In genomic region chr7:79420464-79420863, GRCh38 we compare ENCODE assay signal across 12 cellular contexts. TPM values are rescaled to one million over a fixed set of nuclear protein-coding genes. Genes with fewer than 3 reads are reported as not detected.
DNase-seq lines count a peak whose midpoint lies in the region; FAIRE-seq and TF ChIP-seq lines count a peak whose summit lies in the region.
"Had no signal": no experiment of that assay in that cellular context is flagged by ENCODE, and none has a peak within 500 bp of the region (broad histone marks: within the 10 kb centered on the region; RNA-seq: fewer than 3 reads in every experiment).

No MANE protein-coding gene starts in this region.

- H3K4me1 ChIP-seq in BE2C: no peaks in the 10 kb centered on the region

- no peak for TF ChIP-seq CTCF in BE2C (IDR thresholded peaks at IDR 0.05; ENCODE audit: low read depth, low read length)

- DNase-seq in ELR (ENCODE audit: low read depth): peak; percentile 85
- peak; percentile 89 for DNase-seq in RCC 7860 (ENCODE audit: low spot score)
- DNase-seq in fibroblast of gingiva (ENCODE audit: low read depth): peak; percentile 95
- DNase-seq in non-pigmented ciliary epithelial cell (ENCODE audit: low read depth): peak; percentile 91
- no peak for DNase-seq in activated naive CD8-positive, alpha-beta T cell treated with anti-CD3 and anti-CD28 coated beads for 36 hours
- DNase-seq in BE2C: no peak
- no peak for DNase-seq in amygdala (lab: John Stamatoyannopoulos, UW)
- DNase-seq in posterior vena cava (ENCODE audit: low spot score): no peak
- DNase-seq: activated CD4-positive, alpha-beta memory T cell treated with anti-CD3 and anti-CD28 coated beads for 36 hours; stimulated activated naive B cell treated with anti-CD40 and anti-IgM and Interleukin-4, amounts not matched to agents 10 μg/mL and 1 μg/mL and 100 μg/mL, for 72 hours had no signal

- no peaks in the 10 kb centered on the region for H3K27me3 ChIP-seq in BE2C

- no peak overlapping the region for H3K27ac Mint-ChIP-seq in activated naive CD8-positive, alpha-beta T cell treated with anti-CD3 and anti-CD28 coated beads for 36 hours
- H3K27ac Mint-ChIP-seq: activated CD4-positive, alpha-beta memory T cell treated with anti-CD3 and anti-CD28 coated beads for 36 hours; stimulated activated naive B cell treated with anti-CD40 and anti-IgM and Interleukin-4, amounts not matched to agents 10 μg/mL and 1 μg/mL and 100 μg/mL, for 72 hours had no signal

- no peaks in the 10 kb centered on the region for H3K27me3 Mint-ChIP-seq in activated naive CD8-positive, alpha-beta T cell treated with anti-CD3 and anti-CD28 coated beads for 36 hours
- H3K27me3 Mint-ChIP-seq: activated CD4-positive, alpha-beta memory T cell treated with anti-CD3 and anti-CD28 coated beads for 36 hours; central memory CD8-positive, alpha-beta T cell; stimulated activated naive B cell treated with anti-CD40 and anti-IgM and Interleukin-4, amounts not matched to agents 10 μg/mL and 1 μg/mL and 100 μg/mL, for 72 hours had no signal

- no peaks in the 10 kb centered on the region for H3K9me3 ChIP-seq in BE2C

- intact Hi-C loops in posterior vena cava (cut with DNase I): no loop called here

- peak; percentile 97 for FAIRE-seq in RCC 7860 (lab: Jason Lieb, UNC)
- FAIRE-seq: G401.6 had no signal

- no peaks in the 10 kb centered on the region for H3K36me3 ChIP-seq in BE2C

- H3K4me3 Mint-ChIP-seq in activated naive CD8-positive, alpha-beta T cell treated with anti-CD3 and anti-CD28 coated beads for 36 hours: no peak overlapping the region
- H3K4me3 Mint-ChIP-seq: activated CD4-positive, alpha-beta memory T cell treated with anti-CD3 and anti-CD28 coated beads for 36 hours; central memory CD8-positive, alpha-beta T cell; stimulated activated naive B cell treated with anti-CD40 and anti-IgM and Interleukin-4, amounts not matched to agents 10 μg/mL and 1 μg/mL and 100 μg/mL, for 72 hours had no signal

- no peaks in the 10 kb centered on the region for H3K9me3 Mint-ChIP-seq in activated naive CD8-positive, alpha-beta T cell treated with anti-CD3 and anti-CD28 coated beads for 36 hours
- H3K9me3 Mint-ChIP-seq: activated CD4-positive, alpha-beta memory T cell treated with anti-CD3 and anti-CD28 coated beads for 36 hours; stimulated activated naive B cell treated with anti-CD40 and anti-IgM and Interleukin-4, amounts not matched to agents 10 μg/mL and 1 μg/mL and 100 μg/mL, for 72 hours had no signal

- no peaks in the 10 kb centered on the region for H3K36me3 Mint-ChIP-seq in activated naive CD8-positive, alpha-beta T cell treated with anti-CD3 and anti-CD28 coated beads for 36 hours
- H3K36me3 Mint-ChIP-seq: activated CD4-positive, alpha-beta memory T cell treated with anti-CD3 and anti-CD28 coated beads for 36 hours; stimulated activated naive B cell treated with anti-CD40 and anti-IgM and Interleukin-4, amounts not matched to agents 10 μg/mL and 1 μg/mL and 100 μg/mL, for 72 hours had no signal

- H3K4me1 Mint-ChIP-seq in activated naive CD8-positive, alpha-beta T cell treated with anti-CD3 and anti-CD28 coated beads for 36 hours: no peaks in the 10 kb centered on the region
- H3K4me1 Mint-ChIP-seq: central memory CD8-positive, alpha-beta T cell; stimulated activated naive B cell treated with anti-CD40 and anti-IgM and Interleukin-4, amounts not matched to agents 10 μg/mL and 1 μg/mL and 100 μg/mL, for 72 hours had no signal

- no peak overlapping the region for H3K4me3 ChIP-seq in BE2C (ENCODE audit: low read depth, low read length)

RNA-seq across cellular contexts. Expression of gene MAGI2, which starts 33.0 kb away (rescaled TPM):
- total RNA-seq in activated naive CD8-positive, alpha-beta T cell treated with anti-CD3 and anti-CD28 coated beads for 36 hours: under 1 TPM; 0.14 to 0.31 TPM
- polyA plus RNA-seq in BE2C (2012; ENCODE audit: insufficient read depth, insufficient read length, low read depth): 5.4 TPM
- total RNA-seq in posterior vena cava: 10 to 100 TPM; 17.9 to 21.0 TPM

Comparison
In these comparisons a context has a peak if more than half of its experiments do, and no peak if none do; other contexts are left out.
1. DNase-seq: peak in ELR (single experiment), RCC 7860 (single experiment), fibroblast of gingiva (single experiment) and non-pigmented ciliary epithelial cell (single experiment); none in activated naive CD8-positive, alpha-beta T cell treated with anti-CD3 and anti-CD28 coated beads for 36 hours (single experiment), BE2C (single experiment), amygdala (0 of 56) and posterior vena cava (single experiment).
2. RNA of gene MAGI2, which starts 33.0 kb away (total RNA-seq): 17.9 to 21.0 TPM in posterior vena cava; 0.14 to 0.31 TPM in activated naive CD8-positive, alpha-beta T cell treated with anti-CD3 and anti-CD28 coated beads for 36 hours; every median in the first group is over 10 times any median in the second.